Comparison of ENCODE assay signal across 1 cellular context in genomic region chr16:1959269-1960039, GRCh38.
TF ChIP-seq lines count a peak whose summit lies in the region.

Gene NDUFB10, plus strand, starts transcription at chr16:1959538. Its CDS starts 87 bp downstream, at chr16:1959625.

TF ChIP-seq in HepG2, 621 proteins besides CTCF, POLR2A, EP300 and RAD21 (continued from another document):
- TF ChIP-seq AHDC1 (CRISPR knock-in tag; IDR thresholded peaks at IDR 0.05; ENCODE audit: borderline replicate concordance) (no peak), ZNF33B (CRISPR knock-in tag; IDR thresholded peaks at IDR 0.05) (0 out of 2 replicates have a peak, but pooled peaks have one; percentile 76), PREB (CRISPR knock-in tag; IDR thresholded peaks at IDR 0.05) (no peak), ZSCAN22 (CRISPR knock-in tag; IDR thresholded peaks at IDR 0.05) (no peak), SMYD3 (CRISPR knock-in tag; IDR thresholded peaks at IDR 0.05) (no peak), ZNF138 (CRISPR knock-in tag; IDR thresholded peaks at IDR 0.05; ENCODE audit: low read depth) (peak; percentile 92; the same call in 1 of the 2 replicates), ZSCAN20 (CRISPR knock-in tag; IDR thresholded peaks at IDR 0.05; ENCODE audit: borderline replicate concordance) (peak; percentile 84; the same call in 1 of the 2 replicates), SCMH1 (CRISPR knock-in tag; IDR thresholded peaks at IDR 0.05; ENCODE audit: borderline replicate concordance) (no peak), ELF4 (CRISPR knock-in tag; IDR thresholded peaks at IDR 0.05; ENCODE audit: borderline replicate concordance) (peak; percentile 72; the same call in 1 of the 2 replicates), MAFG (CRISPR knock-in tag; IDR thresholded peaks at IDR 0.05) (no peak), ZNF615 (CRISPR knock-in tag; IDR thresholded peaks at IDR 0.05; ENCODE audit: borderline replicate concordance) (no peak), NFYC (CRISPR knock-in tag; IDR thresholded peaks at IDR 0.05) (peak; percentile 51; the same call in 1 of the 2 replicates), MED13 (CRISPR knock-in tag; IDR thresholded peaks at IDR 0.05) (no peak), SRY (CRISPR knock-in tag; IDR thresholded peaks at IDR 0.05) (peak; percentile 58; the same call in 1 of the 2 replicates), NONO (IDR thresholded peaks at IDR 0.05) (no peak), NONO (CRISPR knock-in tag; conservative IDR thresholded peaks at IDR 0.05) (peak; percentile 87), ZBTB39 (CRISPR knock-in tag; IDR thresholded peaks at IDR 0.05) (0 out of 2 replicates have a peak, but pooled peaks have one; percentile 58), THAP9 (CRISPR knock-in tag; IDR thresholded peaks at IDR 0.05; ENCODE audit: borderline replicate concordance) (no peak), KLF13 (CRISPR knock-in tag; IDR thresholded peaks at IDR 0.05) (no peak), ZFP36 (IDR thresholded peaks at IDR 0.05; ENCODE audit: borderline replicate concordance, low read depth, low read length, partially characterized antibody) (no peak), STAG1 (CRISPR knock-in tag; IDR thresholded peaks at IDR 0.05) (peak; percentile 57), ZNF17 (CRISPR knock-in tag; IDR thresholded peaks at IDR 0.05) (no peak), MYPOP (CRISPR knock-in tag; IDR thresholded peaks at IDR 0.05) (0 out of 2 replicates have a peak, but pooled peaks have one; percentile 39), NKX3-1 (CRISPR knock-in tag; IDR thresholded peaks at IDR 0.05) (0 out of 2 replicates have a peak, but pooled peaks have one; percentile 52), ZNF790 (CRISPR knock-in tag; IDR thresholded peaks at IDR 0.05; ENCODE audit: borderline replicate concordance) (peak; percentile 93; the same call in 1 of the 2 replicates), ZNF24 (IDR thresholded peaks at IDR 0.05) (no peak), DDIT3 (CRISPR knock-in tag; IDR thresholded peaks at IDR 0.05) (no peak), ZNF7 (CRISPR knock-in tag; IDR thresholded peaks at IDR 0.05) (no peak), TCF7 (IDR thresholded peaks at IDR 0.05; ENCODE audit: low read depth) (no peak), DNMT3B (CRISPR knock-in tag; conservative IDR thresholded peaks at IDR 0.05) (no peak), FOXK2 (IDR thresholded peaks at IDR 0.05) (no peak), ARNT (IDR thresholded peaks at IDR 0.05) (no peak), ZBTB38 (CRISPR knock-in tag; IDR thresholded peaks at IDR 0.05) (peak; percentile 85), MYNN (CRISPR knock-in tag; IDR thresholded peaks at IDR 0.05; ENCODE audit: low read depth) (no peak), ZNF580 (CRISPR knock-in tag; IDR thresholded peaks at IDR 0.05; ENCODE audit: borderline replicate concordance, low read depth) (peak; percentile 49; the same call in 1 of the 2 replicates), ZNF569 (CRISPR knock-in tag; IDR thresholded peaks at IDR 0.05; ENCODE audit: borderline replicate concordance) (no peak), ZNF788 (CRISPR knock-in tag; IDR thresholded peaks at IDR 0.05; ENCODE audit: borderline replicate concordance) (peak; percentile 88; the same call in 1 of the 2 replicates), UBTF (CRISPR knock-in tag; IDR thresholded peaks at IDR 0.05) (peak; percentile 92), ZNF660 (CRISPR knock-in tag; IDR thresholded peaks at IDR 0.05; ENCODE audit: borderline replicate concordance, low read depth) (no peak), GTF3A (CRISPR knock-in tag; conservative IDR thresholded peaks at IDR 0.05) (no peak), IRF9 (CRISPR knock-in tag; IDR thresholded peaks at IDR 0.05; ENCODE audit: borderline replicate concordance) (peak; percentile 88; the same call in 1 of the 2 replicates), ZNF343 (CRISPR knock-in tag; IDR thresholded peaks at IDR 0.05) (peak; percentile 40; the same call in 1 of the 2 replicates), MIER2 (CRISPR knock-in tag; IDR thresholded peaks at IDR 0.05) (no peak), SRSF1 (optimal IDR thresholded peaks at IDR 0.05; ENCODE audit: low read depth, low read length) (peak; percentile 51), ZFP36L1 (CRISPR knock-in tag; IDR thresholded peaks at IDR 0.05) (no peak)
